Comparison of ENCODE assay signal across 11 cellular contexts in genomic region chr9:129415954-129416651, GRCh38.
A peak's percentile ranks its signal among the peaks of the same experiment; 100 is the strongest.
DNase-seq lines count a peak whose midpoint lies in the region; ATAC-seq and TF ChIP-seq lines count a peak whose summit lies in the region.
"Had no signal": no experiment of that assay in that cellular context is flagged by ENCODE, and none has a peak within 500 bp of the region (broad histone marks: within the 10 kb centered on the region; RNA-seq: fewer than 3 reads in every experiment).

No MANE protein-coding gene starts in this region.

- DNase-seq in activated naive CD4-positive, alpha-beta T cell (lab: John Stamatoyannopoulos, UW): no peak
- DNase-seq in NCI-H2171 treated with DMSO at 0.1 percent for 48 hours (lab: John Stamatoyannopoulos, UW) (peak; percentile 66), glutamatergic neuron (no peak), NCI-H748 treated with DMSO at 0.1 percent for 48 hours (lab: John Stamatoyannopoulos, UW) (no peak)
- no peak for DNase-seq in stimulated activated effector memory CD8-positive, alpha-beta T cell treated with anti-CD3 and anti-CD28 coated beads, Interleukin-12 subunit alpha, Interleukin-12 subunit beta, amount 100 ng/mL, for 72 hours (ENCODE audit: low spot score in 2 of 2)
- no peak for DNase-seq in activated CD4-positive, alpha-beta T cell treated with anti-CD3 and anti-CD28 coated beads for 1 hour
- DNase-seq: activated T-cell treated with anti-CD3 and anti-CD28 coated beads, Interleukin-2, amount 50 U/mL, for 1 hour; caudate nucleus; NCI-H1930 had no signal

- no peak for ATAC-seq in stimulated activated effector memory CD8-positive, alpha-beta T cell treated with anti-CD3 and anti-CD28 coated beads, Interleukin-12 subunit alpha, Interleukin-12 subunit beta, amount 100 ng/mL, for 72 hours
- no peak for ATAC-seq in GM19324 (IDR thresholded peaks at IDR 0.05; ENCODE audit: low FRiP score, unreplicated experiment)

- no peak overlapping the region for H3K4me3 Mint-ChIP-seq in activated naive CD4-positive, alpha-beta T cell treated with anti-CD3 and anti-CD28 coated beads, Interleukin-2, amount 50 U/mL, for 24 hours
- peak overlapping the region; percentile 52 for H3K4me3 Mint-ChIP-seq in glutamatergic neuron (ENCODE audit: unreplicated experiment)
- no peak overlapping the region for H3K4me3 Mint-ChIP-seq in stimulated activated effector memory CD8-positive, alpha-beta T cell treated with anti-CD3 and anti-CD28 coated beads, Interleukin-12 subunit alpha, Interleukin-12 subunit beta, amount 100 ng/mL, for 72 hours

- peaks cover 12% of the 10 kb centered on the region for H3K4me1 Mint-ChIP-seq in activated naive CD4-positive, alpha-beta T cell treated with anti-CD3 and anti-CD28 coated beads, Interleukin-2, amount 50 U/mL, for 24 hours
- H3K4me1 Mint-ChIP-seq in glutamatergic neuron (ENCODE audit: low read depth, unreplicated experiment): peaks cover 22% of the 10 kb centered on the region
- H3K4me1 Mint-ChIP-seq in stimulated activated effector memory CD8-positive, alpha-beta T cell treated with anti-CD3 and anti-CD28 coated beads, Interleukin-12 subunit alpha, Interleukin-12 subunit beta, amount 100 ng/mL, for 72 hours: peaks cover 28% of the 10 kb centered on the region

- no peaks in the 10 kb centered on the region for H3K36me3 Mint-ChIP-seq in activated naive CD4-positive, alpha-beta T cell treated with anti-CD3 and anti-CD28 coated beads, Interleukin-2, amount 50 U/mL, for 24 hours
- no peaks in the 10 kb centered on the region for H3K36me3 Mint-ChIP-seq in glutamatergic neuron (ENCODE audit: unreplicated experiment)
- peaks cover 24% of the 10 kb centered on the region for H3K36me3 Mint-ChIP-seq in stimulated activated effector memory CD8-positive, alpha-beta T cell treated with anti-CD3 and anti-CD28 coated beads, Interleukin-12 subunit alpha, Interleukin-12 subunit beta, amount 100 ng/mL, for 72 hours

- no peaks in the 10 kb centered on the region for H3K27me3 Mint-ChIP-seq in activated naive CD4-positive, alpha-beta T cell treated with anti-CD3 and anti-CD28 coated beads, Interleukin-2, amount 50 U/mL, for 24 hours
- H3K27me3 Mint-ChIP-seq in glutamatergic neuron (ENCODE audit: unreplicated experiment): peaks cover 9% of the 10 kb centered on the region

- H3K27ac Mint-ChIP-seq in activated naive CD4-positive, alpha-beta T cell treated with anti-CD3 and anti-CD28 coated beads, Interleukin-2, amount 50 U/mL, for 24 hours: peak overlapping the region; percentile 63
- H3K27ac Mint-ChIP-seq in glutamatergic neuron (ENCODE audit: unreplicated experiment): peak overlapping the region; percentile 97
- H3K27ac Mint-ChIP-seq in stimulated activated effector memory CD8-positive, alpha-beta T cell treated with anti-CD3 and anti-CD28 coated beads, Interleukin-12 subunit alpha, Interleukin-12 subunit beta, amount 100 ng/mL, for 72 hours: peak overlapping the region; percentile 67

- H3K9me3 Mint-ChIP-seq in activated naive CD4-positive, alpha-beta T cell treated with anti-CD3 and anti-CD28 coated beads, Interleukin-2, amount 50 U/mL, for 24 hours: no peaks in the 10 kb centered on the region
- peaks cover 12% of the 10 kb centered on the region for H3K9me3 Mint-ChIP-seq in glutamatergic neuron (ENCODE audit: unreplicated experiment)
- no peaks in the 10 kb centered on the region for H3K9me3 Mint-ChIP-seq in stimulated activated effector memory CD8-positive, alpha-beta T cell treated with anti-CD3 and anti-CD28 coated beads, Interleukin-12 subunit alpha, Interleukin-12 subunit beta, amount 100 ng/mL, for 72 hours

- no peak for TF ChIP-seq CTCF in glutamatergic neuron (IDR thresholded peaks at IDR 0.05; ENCODE audit: partially characterized antibody, unreplicated experiment)
